26 cellular contexts compared by ENCODE assay signal in genomic region chr1:29384496-29385015, GRCh38.
"Had no signal": no experiment of that assay in that cellular context is flagged by ENCODE, and none has a peak within 500 bp of the region (broad histone marks: within the 10 kb centered on the region; RNA-seq: fewer than 3 reads in every experiment).

No MANE protein-coding gene starts in this region.

- H3K27ac Mint-ChIP-seq: activated CD8-positive, alpha-beta T cell treated with anti-CD3 and anti-CD28 coated beads for 36 hours; activated naive CD4-positive, alpha-beta T cell treated with anti-CD3 and anti-CD28 coated beads, Interleukin-2, amount 10 ng/mL, durations not matched to agents 7 days and 5 days; activated naive CD8-positive, alpha-beta T cell treated with anti-CD3 and anti-CD28 coated beads, Interleukin-2, amount 10 ng/mL, durations not matched to agents 7 days and 5 days; activated T-helper 2 cell treated with anti-CD3 and anti-CD28 coated beads, Interferon-gamma antibody, Interleukin-2, Interleukin-4, amounts not matched to agents 10 μg/mL and 5 μg/mL and 100 μg/mL, durations not matched to agents 14 hours and 24 hours and 36 hours; T-helper 1 cell treated with Interleukin-12 subunit alpha and Interleukin-12 subunit beta and Interleukin-4 antibody, amounts not matched to agents 30 μg/mL and 1 μg/mL, for 36 hours had no signal

- DNase-seq: activated CD4-positive, alpha-beta T cell treated with anti-CD3 and anti-CD28 coated beads for 4 hours; activated CD8-positive, alpha-beta T cell treated with anti-CD3 and anti-CD28 coated beads for 36 hours; activated gamma-delta T cell treated with Interleukin-2 at 50 U/mL for 16 hours; activated naive CD4-positive, alpha-beta T cell treated with anti-CD3 and anti-CD28 coated beads, Interleukin-2, amount 10 ng/mL, durations not matched to agents 7 days and 5 days; activated naive CD8-positive, alpha-beta T cell treated with anti-CD3 and anti-CD28 coated beads, Interleukin-2, amount 10 ng/mL, durations not matched to agents 7 days and 5 days; activated T-cell treated with anti-CD3 and anti-CD28 coated beads for 4 hours; activated T-cell treated with anti-CD3 and anti-CD28 coated beads, Interleukin-2, amount 50 U/mL, for 48 hours; adrenal gland; MV-4-11; NCI-H1092 treated with DMSO at 0.1 percent for 48 hours; NCI-H1417 treated with DMSO at 0.1 percent for 48 hours; NCI-H1694; NCI-H2029; NCI-H2107; NCI-H345; NCI-H510A; NCI-H526 treated with DMSO at 0.1 percent for 48 hours; NCI-H82; OCI-M1; SHP77 treated with DMSO at 0.1 percent for 48 hours had no signal

- H3K4me3 Mint-ChIP-seq: activated CD8-positive, alpha-beta T cell treated with anti-CD3 and anti-CD28 coated beads for 36 hours; activated naive CD4-positive, alpha-beta T cell treated with anti-CD3 and anti-CD28 coated beads, Interleukin-2, amount 10 ng/mL, durations not matched to agents 7 days and 5 days; activated naive CD8-positive, alpha-beta T cell treated with anti-CD3 and anti-CD28 coated beads, Interleukin-2, amount 10 ng/mL, durations not matched to agents 7 days and 5 days; T-helper 1 cell treated with Interleukin-12 subunit alpha and Interleukin-12 subunit beta and Interleukin-4 antibody, amounts not matched to agents 30 μg/mL and 1 μg/mL, for 36 hours had no signal

- H3K4me1 ChIP-seq: adrenal gland, breast epithelium had no signal

- H3K27me3 ChIP-seq: adrenal gland, MG63 had no signal

- H3K36me3 ChIP-seq: adrenal gland, breast epithelium, MG63 had no signal

- H3K9me3 Mint-ChIP-seq: activated naive CD8-positive, alpha-beta T cell treated with anti-CD3 and anti-CD28 coated beads, Interleukin-2, amount 10 ng/mL, durations not matched to agents 7 days and 5 days had no signal

- H3K4me1 Mint-ChIP-seq: activated naive CD4-positive, alpha-beta T cell treated with anti-CD3 and anti-CD28 coated beads, Interleukin-2, amount 10 ng/mL, durations not matched to agents 7 days and 5 days; activated naive CD8-positive, alpha-beta T cell treated with anti-CD3 and anti-CD28 coated beads, Interleukin-2, amount 10 ng/mL, durations not matched to agents 7 days and 5 days had no signal

- H3K9me3 ChIP-seq: adrenal gland had no signal

- H3K36me3 Mint-ChIP-seq: activated naive CD4-positive, alpha-beta T cell treated with anti-CD3 and anti-CD28 coated beads, Interleukin-2, amount 10 ng/mL, durations not matched to agents 7 days and 5 days; activated naive CD8-positive, alpha-beta T cell treated with anti-CD3 and anti-CD28 coated beads, Interleukin-2, amount 10 ng/mL, durations not matched to agents 7 days and 5 days had no signal

- H3K27ac ChIP-seq: adrenal gland, breast epithelium had no signal

- ATAC-seq: activated CD4-positive, CD25-positive, alpha-beta regulatory T cell treated with anti-CD3 and anti-CD28 coated beads, Interleukin-2, amount 50 U/mL, for 24 hours; activated CD8-positive, alpha-beta T cell treated with anti-CD3 and anti-CD28 coated beads for 36 hours; Panc1 had no signal

- H3K4me3 ChIP-seq: adrenal gland, breast epithelium, MG63 had no signal
